Comparison of ENCODE assay signal across 8 cellular contexts in genomic region chr6:125748534-125749111, GRCh38. TPM values are rescaled to one million over a fixed set of nuclear protein-coding genes. Genes with fewer than 3 reads are reported as not detected.
A peak's percentile ranks its signal among the peaks of the same experiment; 100 is the strongest.
DNase-seq lines count a peak whose midpoint lies in the region; ATAC-seq and TF ChIP-seq lines count a peak whose summit lies in the region.

No MANE protein-coding gene starts in this region.

- H3K9me3 ChIP-seq in left lung = no peaks in the 10 kb centered on the region
- H3K9me3 ChIP-seq in testis = no peaks in the 10 kb centered on the region

- peaks cover 8 to 51% of the 10 kb centered on the region in 2 donors for H3K4me1 ChIP-seq in left lung
- H3K4me1 ChIP-seq in testis = peaks cover 6% of the 10 kb centered on the region

- ATAC-seq in left lung (peak; percentile 3), HG02885 (IDR thresholded peaks at IDR 0.05; ENCODE audit: poor library complexity, unreplicated experiment) (no peak)

- peak; percentile 26 to 78 (median 74) for DNase-seq in NCI-H1417 (lab: John Stamatoyannopoulos, UW)
- no peak for DNase-seq in NCI-H1417 treated with DMSO at 0.1 percent for 48 hours (lab: John Stamatoyannopoulos, UW)
- peak; percentile 55 for DNase-seq in NCI-H345 (lab: John Stamatoyannopoulos, UW)
- DNase-seq in astrocyte of the cerebellum (ENCODE audit: low read depth) = no peak
- DNase-seq in left lung = no peak
- no peak for DNase-seq in testis
- DNase-seq in NCI-H446 (lab: John Stamatoyannopoulos, UW) = no peak

- H3K27me3 ChIP-seq in left lung (peaks cover 57 to 100% of the 10 kb centered on the region in 2 donors), testis (no peaks in the 10 kb centered on the region)

- in situ Hi-C loops in astrocyte of the cerebellum (cut with HindIII; ENCODE audit: low sequenced_read_pairs) = no loop called here

- TF ChIP-seq CTCF in astrocyte of the cerebellum (IDR thresholded peaks at IDR 0.05; ENCODE audit: low read depth, low read length, missing control alignments) (peak; percentile 12), left lung (IDR thresholded peaks at IDR 0.05) (no peak), testis (IDR thresholded peaks at IDR 0.05) (no peak)

- no peak for TF ChIP-seq POLR2A in testis (IDR thresholded peaks at IDR 0.05)

- 1 to 2% methylated on average over 22 to 25 of the region's 25 CpGs for WGBS in testis, 2 donors

- H3K36me3 ChIP-seq in left lung (no peaks in the 10 kb centered on the region), testis (ENCODE audit: low read depth, missing control alignments) (no peaks in the 10 kb centered on the region)

- H3K4me3 ChIP-seq in astrocyte of the cerebellum (ENCODE audit: low read depth, low read length) (peak overlapping the region; percentile 60), left lung (peak overlapping the region; percentile 65 to 72), testis (peak overlapping the region; percentile 60 to 80)

- intact Hi-C loops in left lung (cut with DNase I) = no loop called here
- intact Hi-C loops in testis (cut with DNase I; ENCODE audit: low total_unique reads) = no loop called here

- peak overlapping the region; percentile 42 to 77 for H3K27ac ChIP-seq in left lung
- peak overlapping the region; percentile 83 to 90 for H3K27ac ChIP-seq in testis

RNA-seq across cellular contexts. Expression of gene HEY2, which starts 0.8 kb away (rescaled TPM):
- total RNA-seq in left lung (1 to 10 TPM; 1.4 to 3.6 TPM), testis (1 to 10 TPM; 7.3 to 8.7 TPM)
- polyA plus RNA-seq in testis (ENCODE audit: insufficient read depth, low read depth, low replicate concordance) = 12.3 TPM

RNA-seq across cellular contexts. Expression of gene NCOA7, which starts 42.1 kb away (rescaled TPM):
- total RNA-seq in left lung = 10 to 100 TPM; 52.8 to 94.3 TPM
- 10 to 100 TPM; 18.9 to 26.7 TPM for total RNA-seq in testis
- 7.5 TPM for polyA plus RNA-seq in testis (ENCODE audit: insufficient read depth, low read depth, low replicate concordance)

Comparison
In these comparisons a context has a peak if more than half of its experiments do, and no peak if none do; other contexts are left out.
1. DNase-seq: peak in NCI-H1417 (3 of 3) and NCI-H345 (single experiment); none in NCI-H1417 treated with DMSO at 0.1 percent for 48 hours (single experiment), astrocyte of the cerebellum (single experiment), left lung (0 of 2), testis (single experiment) and NCI-H446 (0 of 2).
2. Peak in every context shown above with its lines, with median percentiles within 50 percentile points of each other: H3K4me3 ChIP-seq.